26 cellular contexts compared by ENCODE assay signal in genomic region chr11:16177688-16178087, GRCh38.
"Had no signal": no experiment of that assay in that cellular context is flagged by ENCODE, and none has a peak within 500 bp of the region (broad histone marks: within the 10 kb centered on the region; RNA-seq: fewer than 3 reads in every experiment).

No MANE protein-coding gene starts in this region.

- H3K9me3 Mint-ChIP-seq: dendritic cell treated with granulocyte-macrophage colony-stimulating factor and Interleukin-4, amounts not matched to agents 40 ng/mL and 50 ng/mL, for 4 days; nephron; neural progenitor cell; stimulated activated effector memory CD8-positive, alpha-beta T cell treated with anti-CD3 and anti-CD28 coated beads, Interleukin-12 subunit alpha, Interleukin-12 subunit beta, amount 100 ng/mL, for 72 hours had no signal

- ATAC-seq: foreskin keratinocyte; gastroesophageal sphincter; heart left ventricle; left lung; naive thymus-derived CD4-positive, alpha-beta T cell; sciatic nerve; stimulated activated effector memory CD8-positive, alpha-beta T cell treated with anti-CD3 and anti-CD28 coated beads, Interleukin-12 subunit alpha, Interleukin-12 subunit beta, amount 100 ng/mL, for 72 hours had no signal

- H3K36me3 Mint-ChIP-seq: naive thymus-derived CD4-positive, alpha-beta T cell; neural progenitor cell; stimulated activated effector memory CD8-positive, alpha-beta T cell treated with anti-CD3 and anti-CD28 coated beads, Interleukin-12 subunit alpha, Interleukin-12 subunit beta, amount 100 ng/mL, for 72 hours had no signal

- H3K4me2 ChIP-seq: hepatocyte, neural progenitor cell had no signal

- H3K27ac ChIP-seq: esophagus muscularis mucosa, foreskin keratinocyte, gastroesophageal sphincter, heart left ventricle, hepatocyte, left lung, neural progenitor cell, parathyroid adenoma, right atrium auricular region, stomach, thyroid gland, vagina had no signal

- H3K36me3 ChIP-seq: esophagus muscularis mucosa, gastroesophageal sphincter, heart left ventricle, left lung, neural progenitor cell, right atrium auricular region, stomach, thyroid gland, vagina had no signal

- H3K4me1 ChIP-seq: esophagus muscularis mucosa, foreskin keratinocyte, gastroesophageal sphincter, left lung, parathyroid adenoma, right atrium auricular region, stomach, thyroid gland, vagina had no signal

- H3K9ac ChIP-seq: neural progenitor cell, parathyroid adenoma had no signal

- H3K79me2 ChIP-seq: hepatocyte, parathyroid adenoma had no signal

- H3K4me3 Mint-ChIP-seq: dendritic cell treated with granulocyte-macrophage colony-stimulating factor and Interleukin-4, amounts not matched to agents 40 ng/mL and 50 ng/mL, for 4 days; naive thymus-derived CD4-positive, alpha-beta T cell; nephron; neural progenitor cell; stimulated activated effector memory CD8-positive, alpha-beta T cell treated with anti-CD3 and anti-CD28 coated beads, Interleukin-12 subunit alpha, Interleukin-12 subunit beta, amount 100 ng/mL, for 72 hours had no signal

- H3K4me3 ChIP-seq: esophagus muscularis mucosa, gastroesophageal sphincter, heart left ventricle, hepatocyte, left lung, neural progenitor cell, right atrium auricular region, stomach, thyroid gland, vagina had no signal

- H3K27me3 ChIP-seq: esophagus muscularis mucosa, foreskin keratinocyte, gastroesophageal sphincter, heart left ventricle, hepatocyte, left lung, neural progenitor cell, right atrium auricular region, stomach, thyroid gland, vagina had no signal

- H3K27ac Mint-ChIP-seq: dendritic cell treated with granulocyte-macrophage colony-stimulating factor and Interleukin-4, amounts not matched to agents 40 ng/mL and 50 ng/mL, for 4 days; naive thymus-derived CD4-positive, alpha-beta T cell; nephron; neural progenitor cell; progenitor cell of endocrine pancreas; stimulated activated effector memory CD8-positive, alpha-beta T cell treated with anti-CD3 and anti-CD28 coated beads, Interleukin-12 subunit alpha, Interleukin-12 subunit beta, amount 100 ng/mL, for 72 hours had no signal

- H2AFZ ChIP-seq: hepatocyte, neural progenitor cell, parathyroid adenoma had no signal

- H3K4me1 Mint-ChIP-seq: naive thymus-derived CD4-positive, alpha-beta T cell; stimulated activated effector memory CD8-positive, alpha-beta T cell treated with anti-CD3 and anti-CD28 coated beads, Interleukin-12 subunit alpha, Interleukin-12 subunit beta, amount 100 ng/mL, for 72 hours had no signal

- H3K27me3 Mint-ChIP-seq: dendritic cell treated with granulocyte-macrophage colony-stimulating factor and Interleukin-4, amounts not matched to agents 40 ng/mL and 50 ng/mL, for 4 days; naive thymus-derived CD4-positive, alpha-beta T cell; progenitor cell of endocrine pancreas had no signal

- H3K9me3 ChIP-seq: esophagus muscularis mucosa, gastroesophageal sphincter, heart left ventricle, left lung, right atrium auricular region, stomach, thyroid gland, vagina had no signal

- DNase-seq: effector memory CD4-positive, alpha-beta T cell; foreskin keratinocyte; heart left ventricle; left cardiac atrium; left lung; mesenchymal stem cell; midbrain; naive thymus-derived CD4-positive, alpha-beta T cell; stimulated activated CD4-positive, alpha-beta T cell treated with anti-CD3 and anti-CD28 coated beads, Interleukin-2, amount 100 ng/mL, for 24 hours; stimulated activated CD4-positive, alpha-beta T cell treated with anti-CD3 and anti-CD28 coated beads, Interleukin-4, amount 100 ng/mL, for 24 hours; stimulated activated naive CD4-positive, alpha-beta T cell treated with Interleukin-2 at 50 U/mL for 16 hours; stomach; thyroid gland; trophoblast cell had no signal
